Comparison of ENCODE assay signal across 8 cellular contexts in genomic region chr2:228649876-228650275, GRCh38.
"Had no signal": no experiment of that assay in that cellular context is flagged by ENCODE, and none has a peak within 500 bp of the region (broad histone marks: within the 10 kb centered on the region; RNA-seq: fewer than 3 reads in every experiment).

No MANE protein-coding gene starts in this region.

- H3K4me3 ChIP-seq: GM23248, HAP-1 had no signal

- H3K9me3 ChIP-seq: HAP-1 had no signal

- H3K4me1 ChIP-seq: HAP-1 had no signal

- DNase-seq: GM23248, GOT3, H7, HFFc6 had no signal

- ATAC-seq: HCT116, HepG2 had no signal

- H3K27ac ChIP-seq: GM23248, HL-60 had no signal

- H3K36me3 ChIP-seq: HAP-1 had no signal
